Comparison of ENCODE assay signal across 8 cellular contexts in genomic region chr5:139668064-139668880, GRCh38. TPM values are rescaled to one million over a fixed set of nuclear protein-coding genes. Genes with fewer than 3 reads are reported as not detected.
DNase-seq lines count a peak whose midpoint lies in the region; ATAC-seq and TF ChIP-seq lines count a peak whose summit lies in the region.

No MANE protein-coding gene starts in this region.

- H3K4me3 Mint-ChIP-seq in activated B cell treated with CpG ODN at 0.5 μM for 24 hours = peak overlapping the region; percentile 86
- H3K4me3 Mint-ChIP-seq in effector memory CD8-positive, alpha-beta T cell = peak overlapping the region; percentile 81 to 92

- peak overlapping the region; percentile 96 for H3K27ac Mint-ChIP-seq in activated B cell treated with CpG ODN at 0.5 μM for 24 hours
- peak overlapping the region; percentile 90 to 96 for H3K27ac Mint-ChIP-seq in effector memory CD8-positive, alpha-beta T cell

- H3K36me3 ChIP-seq in H7 (replicated peaks; ENCODE audit: control insufficient read depth, insufficient read depth, low read length) (no peaks in the 10 kb centered on the region; the same call in 1 of the 2 replicates), muscle layer of duodenum (ENCODE audit: control insufficient read depth in 1 of 2, insufficient read depth in 2 of 2, low read length in 2 of 2) (no peaks in the 10 kb centered on the region), upper lobe of right lung (no peaks in the 10 kb centered on the region)

- H3K4me3 ChIP-seq in AG04450 (ENCODE audit: low read depth, low read length) (peak overlapping the region; percentile 46), H7 (ENCODE audit: insufficient read depth, low read depth, low read length) (no peak overlapping the region), muscle layer of duodenum (ENCODE audit: low read depth in 1 of 2, low read length in 2 of 2) (peak overlapping the region; percentile 48 to 61), upper lobe of right lung (peak overlapping the region; percentile 49)

- H3K4me1 Mint-ChIP-seq in activated B cell treated with CpG ODN at 0.5 μM for 24 hours = peaks cover 95% of the 10 kb centered on the region
- peaks cover 53 to 55% of the 10 kb centered on the region in 2 donors for H3K4me1 Mint-ChIP-seq in effector memory CD8-positive, alpha-beta T cell (ENCODE audit: low read depth in 2 of 2)

- peak; percentile 11 for ATAC-seq in activated B cell treated with CpG ODN at 0.5 μM for 24 hours (ENCODE audit: low read depth)
- peak; percentile 34 for ATAC-seq in effector memory CD8-positive, alpha-beta T cell (replicated peaks)
- peak; percentile 39 for ATAC-seq in upper lobe of right lung

- intact Hi-C loops in activated B cell treated with CpG ODN at 0.5 μM for 24 hours (cut with micrococcal nuclease) = no loop called here
- intact Hi-C loops in upper lobe of right lung (cut with DNase I) = no loop called here

- H3K27ac ChIP-seq in AG04450 (ENCODE audit: low read depth, low read length) (peak overlapping the region; percentile 83), muscle layer of duodenum (ENCODE audit: low read length) (peak overlapping the region; percentile 74), upper lobe of right lung (peak overlapping the region; percentile 81)

- H3K9me3 Mint-ChIP-seq in activated B cell treated with CpG ODN at 0.5 μM for 24 hours = no peaks in the 10 kb centered on the region
- H3K9me3 Mint-ChIP-seq in effector memory CD8-positive, alpha-beta T cell = no peaks in the 10 kb centered on the region

- no peaks in the 10 kb centered on the region for H3K27me3 Mint-ChIP-seq in activated B cell treated with CpG ODN at 0.5 μM for 24 hours
- no peaks in the 10 kb centered on the region for H3K27me3 Mint-ChIP-seq in effector memory CD8-positive, alpha-beta T cell

- CTCF ChIA-PET in AG04450 (lab: Charles Lee) = interaction anchor here (1.0 to 2.1 kb wide), 3 partner anchors 10 to 33 kb away, joined by 4 to 6 read pairs (median 4); no protein-coding TSS in a partner anchor
- CTCF ChIA-PET in activated B cell treated with CpG ODN at 0.5 μM for 24 hours (lab: Charles Lee) = interaction anchor here (1.2 to 6.7 kb wide), 3 partner anchors 14 to 33 kb away, joined by 5 to 101 read pairs (median 8); no protein-coding TSS in a partner anchor

- TF ChIP-seq CTCF in AG04450 (IDR thresholded peaks at IDR 0.05; ENCODE audit: low read depth, low read length) (no peak), activated B cell treated with CpG ODN at 0.5 μM for 24 hours (IDR thresholded peaks at IDR 0.05) (no peak), upper lobe of right lung (IDR thresholded peaks at IDR 0.05) (no peak)

- peaks cover 45 to 59% of the 10 kb centered on the region in 2 donors for H3K4me1 ChIP-seq in muscle layer of duodenum (ENCODE audit: control insufficient read depth in 1 of 2, insufficient read depth in 2 of 2, low read length in 2 of 2)
- peaks cover 72% of the 10 kb centered on the region for H3K4me1 ChIP-seq in upper lobe of right lung

- POLR2A ChIA-PET in AG04450 (lab: Yijun Ruan, JAX) (interaction anchor here (0.6 to 1.2 kb wide), 4 partner anchors 13 to 20 kb away, joined by 3 to 8 read pairs (median 5); partner anchors contain the start of gene CXXC5), activated B cell treated with CpG ODN at 0.5 μM for 24 hours (lab: Charles Lee) (interaction anchor here (1.2 to 17.0 kb wide), 8 partner anchors 8 to 96 kb away, joined by 3 to 676 read pairs (median 22); partner anchors contain the start of gene CXXC5)

- DNase-seq in AG04450 (ENCODE audit: low read depth, low spot score) (no peak), H7 (peak; percentile 91), activated B cell treated with CpG ODN at 0.5 μM for 24 hours (no peak), upper lobe of right lung (peak; percentile 75), D341Med (ENCODE audit: low spot score) (no peak), NCI-H2171 treated with DMSO at 0.1 percent for 48 hours (lab: John Stamatoyannopoulos, UW) (no peak)
- peak in 2 of 3 experiments; percentile 22 to 37 for DNase-seq in effector memory CD8-positive, alpha-beta T cell

- no peaks in the 10 kb centered on the region for H3K9me3 ChIP-seq in AG04450 (ENCODE audit: control insufficient read depth, insufficient read depth, low read length)
- H3K9me3 ChIP-seq in muscle layer of duodenum (ENCODE audit: control insufficient read depth in 1 of 2, low read length in 2 of 2) = no peaks in the 10 kb centered on the region
- H3K9me3 ChIP-seq in upper lobe of right lung = no peaks in the 10 kb centered on the region

- H3K27me3 ChIP-seq in AG04450 (ENCODE audit: control insufficient read depth, insufficient read depth, low read length) (no peaks in the 10 kb centered on the region), H7 (ENCODE audit: control insufficient read depth, insufficient read depth, low read length) (no peaks in the 10 kb centered on the region), muscle layer of duodenum (ENCODE audit: low read depth, low read length) (no peaks in the 10 kb centered on the region), upper lobe of right lung (no peaks in the 10 kb centered on the region)

- H3K36me3 Mint-ChIP-seq in activated B cell treated with CpG ODN at 0.5 μM for 24 hours (ENCODE audit: low read depth) = peaks cover 5% of the 10 kb centered on the region
- H3K36me3 Mint-ChIP-seq in effector memory CD8-positive, alpha-beta T cell (ENCODE audit: insufficient read depth) = peaks cover 4% of the 10 kb centered on the region

RNA-seq across cellular contexts. Expression of gene CXXC5, which starts 20.1 kb away (rescaled TPM):
- 21.3 and 21.5 TPM in 2 replicates for polyA plus RNA-seq in AG04450 (2011; rRNA removed)
- 10.1 and 13.0 TPM in 2 replicates for polyA minus RNA-seq in AG04450 (2011; rRNA and poly(A)+ RNA removed)
- total RNA-seq in H7 (2014; rRNA removed; shearing (Covaris generic)) = 150 and 154 TPM in 2 replicates
- total RNA-seq in activated B cell treated with CpG ODN at 0.5 μM for 24 hours = 94.9 and 115 TPM in 2 replicates
- total RNA-seq in upper lobe of right lung = 30.6 TPM

Comparison
In these comparisons a context has a peak if more than half of its experiments do, and no peak if none do; other contexts are left out.
1. DNase-seq: peak in H7 (single experiment), effector memory CD8-positive, alpha-beta T cell (2 of 3) and upper lobe of right lung (single experiment); none in AG04450 (single experiment), activated B cell treated with CpG ODN at 0.5 μM for 24 hours (single experiment), D341Med (single experiment) and NCI-H2171 treated with DMSO at 0.1 percent for 48 hours (single experiment).
2. Peak in every context shown above with its lines, with median percentiles within 50 percentile points of each other: H3K27ac ChIP-seq and ATAC-seq.